Comparison of ENCODE assay signal across 32 cellular contexts in the genomic region with DNA sequence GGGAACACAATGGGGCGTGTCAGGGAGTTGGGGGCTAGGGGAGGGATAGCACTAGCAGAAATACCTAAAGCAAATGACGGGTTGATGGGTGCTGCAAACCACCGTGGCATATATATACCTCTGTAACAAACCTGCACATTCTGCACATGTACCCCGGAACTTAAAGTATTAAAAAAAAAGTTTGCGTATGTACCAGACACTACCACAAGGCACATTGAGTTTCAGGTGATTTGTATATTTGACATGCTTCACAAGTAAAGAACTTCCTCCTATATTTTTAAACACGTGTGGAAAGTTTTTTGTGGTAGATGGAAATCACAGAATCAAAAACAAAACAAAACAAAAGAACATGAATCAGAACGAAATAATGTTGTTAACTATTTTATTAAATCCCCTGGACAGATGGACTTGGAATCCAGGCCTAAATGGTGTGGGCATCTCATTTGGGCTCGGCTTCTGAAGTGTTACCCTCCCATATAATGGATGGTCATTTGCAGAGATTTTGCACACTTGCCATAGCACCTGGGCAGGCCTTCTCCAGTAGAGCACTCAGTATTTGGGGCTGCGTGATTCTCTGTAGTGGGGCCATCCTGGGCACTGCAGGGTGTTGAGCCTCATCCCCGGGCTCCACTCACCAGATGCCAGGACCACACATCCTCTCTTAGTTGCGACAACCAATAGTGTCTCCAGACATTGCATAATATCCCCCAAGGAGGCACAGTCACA. TPM values are rescaled to one million over a fixed set of nuclear protein-coding genes. Genes with fewer than 3 reads are reported as not detected.
DNase-seq lines count a peak whose midpoint lies in the region; ATAC-seq, FAIRE-seq and TF ChIP-seq lines count a peak whose summit lies in the region.
"Had no signal": no experiment of that assay in that cellular context is flagged by ENCODE, and none has a peak within 500 bp of the region (broad histone marks: within the 10 kb centered on the region; RNA-seq: fewer than 3 reads in every experiment).

No MANE protein-coding gene starts in this region.

- TF ChIP-seq RAD21 in SK-N-SH (IDR thresholded peaks at IDR 0.05; ENCODE audit: low read length), result no peak

- no peak overlapping the region for H3K27ac Mint-ChIP-seq in central memory CD8-positive, alpha-beta T cell (ENCODE audit: low read depth)
- H3K27ac Mint-ChIP-seq: activated CD8-positive, alpha-beta T cell treated with anti-CD3 and anti-CD28 coated beads for 36 hours; CD4-positive, alpha-beta memory T cell; dendritic cell treated with granulocyte-macrophage colony-stimulating factor and Interleukin-4, amounts not matched to agents 40 ng/mL and 50 ng/mL, for 4 days; immature natural killer cell; neural progenitor cell had no signal

- H3K9me2 ChIP-seq in SK-N-SH, result no peaks in the 10 kb centered on the region

- peak; percentile 89 for ATAC-seq in HG02610 (IDR thresholded peaks at IDR 0.05; ENCODE audit: unreplicated experiment)
- peak; percentile 79 for ATAC-seq in HG03175 (IDR thresholded peaks at IDR 0.05; ENCODE audit: unreplicated experiment)
- peak; percentile 24 for ATAC-seq in central memory CD8-positive, alpha-beta T cell (replicated peaks; ENCODE audit: extremely low read depth, poor library complexity, severe bottlenecking)
- ATAC-seq: activated CD8-positive, alpha-beta T cell treated with anti-CD3 and anti-CD28 coated beads for 36 hours; heart right ventricle; left lung; psoas muscle; stimulated activated naive CD8-positive, alpha-beta T cell treated with anti-CD3 and anti-CD28 coated beads, Interleukin-15, amount 100 ng/mL, for 72 hours had no signal

- H3K36me3 ChIP-seq in SK-N-SH (replicated peaks in 1 of 2; ENCODE audit: control insufficient read depth in 1 of 2, insufficient read depth in 2 of 2, low read length in 1 of 2), result no peaks in the 10 kb centered on the region
- no peaks in the 10 kb centered on the region for H3K36me3 ChIP-seq in spleen
- H3K36me3 ChIP-seq: heart right ventricle, left lung, neural progenitor cell, transverse colon had no signal

- no peak for TF ChIP-seq EP300 in SK-N-SH (IDR thresholded peaks at IDR 0.05; ENCODE audit: borderline replicate concordance in 1 of 2, low read depth in 1 of 2, low read length in 1 of 2)

- H4K20me1 ChIP-seq in SK-N-SH (ENCODE audit: insufficient read depth), result no peaks in the 10 kb centered on the region

- no peak overlapping the region for H3K9ac ChIP-seq in SK-N-SH
- H3K9ac ChIP-seq: neural progenitor cell had no signal

- no peaks in the 10 kb centered on the region for H3K27me3 ChIP-seq in dorsolateral prefrontal cortex
- H3K27me3 ChIP-seq in SK-N-SH (ENCODE audit: insufficient read depth), result no peaks in the 10 kb centered on the region
- H3K27me3 ChIP-seq in spleen (replicated peaks in 1 of 7), result no peaks in the 10 kb centered on the region
- H3K27me3 ChIP-seq: heart right ventricle, left lung, neural progenitor cell, transverse colon had no signal

- H3K9me3 ChIP-seq in SK-N-SH, result no peaks in the 10 kb centered on the region
- H3K9me3 ChIP-seq in spleen, result no peaks in the 10 kb centered on the region
- H3K9me3 ChIP-seq: heart right ventricle, left lung, psoas muscle, transverse colon had no signal

- H3K4me3 Mint-ChIP-seq in central memory CD8-positive, alpha-beta T cell, result no peak overlapping the region
- H3K4me3 Mint-ChIP-seq: activated CD8-positive, alpha-beta T cell treated with anti-CD3 and anti-CD28 coated beads for 36 hours; CD4-positive, alpha-beta memory T cell; dendritic cell treated with granulocyte-macrophage colony-stimulating factor and Interleukin-4, amounts not matched to agents 40 ng/mL and 50 ng/mL, for 4 days; immature natural killer cell; neural progenitor cell; stimulated activated naive CD8-positive, alpha-beta T cell treated with anti-CD3 and anti-CD28 coated beads, Interleukin-15, amount 100 ng/mL, for 72 hours had no signal

- H3K4me2 ChIP-seq in SK-N-SH, result no peak overlapping the region
- H3K4me2 ChIP-seq: neural progenitor cell had no signal

- H3F3A ChIP-seq in SK-N-SH (replicated peaks; ENCODE audit: insufficient read depth), result no peaks in the 10 kb centered on the region

- H3K9me3 Mint-ChIP-seq in central memory CD8-positive, alpha-beta T cell, result no peaks in the 10 kb centered on the region
- H3K9me3 Mint-ChIP-seq: activated CD8-positive, alpha-beta T cell treated with anti-CD3 and anti-CD28 coated beads for 36 hours; CD4-positive, alpha-beta memory T cell; dendritic cell treated with granulocyte-macrophage colony-stimulating factor and Interleukin-4, amounts not matched to agents 40 ng/mL and 50 ng/mL, for 4 days; immature natural killer cell; neural progenitor cell had no signal

- no peak for TF ChIP-seq POLR2A in spleen (IDR thresholded peaks at IDR 0.05)

- no peak for DNase-seq in GM19239 (ENCODE audit: insufficient read length, low spot score)
- DNase-seq in central memory CD8-positive, alpha-beta T cell (ENCODE audit: low spot score in 2 of 2), result no peak
- DNase-seq in GF-D8 (lab: John Stamatoyannopoulos, UW), result no peak
- DNase-seq in dorsolateral prefrontal cortex, result no peak
- no peak for DNase-seq in SK-N-SH
- no peak for DNase-seq in spleen
- DNase-seq: activated CD4-positive, CD25-positive, alpha-beta regulatory T cell; activated CD8-positive, alpha-beta T cell treated with anti-CD3 and anti-CD28 coated beads for 36 hours; activated gamma-delta T cell treated with Interleukin-2 at 50 U/mL for 16 hours; amniotic stem cell; CD4-positive, alpha-beta memory T cell; DMS53; H7; heart right ventricle; immature natural killer cell; IMR-90; left lung; NCI-H1105 treated with DMSO at 0.1 percent for 48 hours; NCI-H510A; NK-92 treated with Interleukin-12 subunit alpha and Interleukin-12 subunit beta, amount 100 ng/mL, for 24 hours; psoas muscle; stimulated activated naive CD8-positive, alpha-beta T cell treated with anti-CD3 and anti-CD28 coated beads, Interleukin-15, amount 100 ng/mL, for 72 hours; T-helper 9 cell; transverse colon had no signal

- intact Hi-C loops in dorsolateral prefrontal cortex (cut with DNase I), result no loop called here
- intact Hi-C loops in spleen (cut with DNase I; ENCODE audit: low total_unique reads), result no loop called here

- no peaks in the 10 kb centered on the region for H3K27me3 Mint-ChIP-seq in central memory CD8-positive, alpha-beta T cell
- H3K27me3 Mint-ChIP-seq: activated CD8-positive, alpha-beta T cell treated with anti-CD3 and anti-CD28 coated beads for 36 hours; CD4-positive, alpha-beta memory T cell; dendritic cell treated with granulocyte-macrophage colony-stimulating factor and Interleukin-4, amounts not matched to agents 40 ng/mL and 50 ng/mL, for 4 days; stimulated activated naive CD8-positive, alpha-beta T cell treated with anti-CD3 and anti-CD28 coated beads, Interleukin-15, amount 100 ng/mL, for 72 hours had no signal

- FAIRE-seq in GM19239 (lab: Jason Lieb, UNC), result peak; percentile 63
- FAIRE-seq: endothelial cell of umbilical vein had no signal

- H3K36me3 Mint-ChIP-seq in central memory CD8-positive, alpha-beta T cell (ENCODE audit: insufficient read depth), result no peaks in the 10 kb centered on the region
- H3K36me3 Mint-ChIP-seq: CD4-positive, alpha-beta memory T cell; immature natural killer cell; neural progenitor cell had no signal

- no CpG with 5 or more reads among the region's 11 CpGs for WGBS in SK-N-SH (ENCODE audit: low lambda C conversion rate)
- WGBS in spleen, 5 donors, result 57 to 69% (median 66%) methylated on average over 10 to 11 of the region's 11 CpGs; no CpG with 5 or more reads in 2 of the 5 donors

- TF ChIP-seq CTCF in dorsolateral prefrontal cortex (IDR thresholded peaks at IDR 0.05 in 54 of 56, conservative IDR thresholded peaks at IDR 0.05 in 2 of 56; ENCODE audit: low read depth in 1 of 56, partially characterized antibody in 56 of 56) (no peak), SK-N-SH (IDR thresholded peaks at IDR 0.05) (no peak), spleen (IDR thresholded peaks at IDR 0.05 in 8 of 11, conservative IDR thresholded peaks at IDR 0.05 in 3 of 11) (no peak)

- no peaks in the 10 kb centered on the region for H3K4me1 Mint-ChIP-seq in central memory CD8-positive, alpha-beta T cell
- H3K4me1 Mint-ChIP-seq: CD4-positive, alpha-beta memory T cell; immature natural killer cell; neural progenitor cell; stimulated activated naive CD8-positive, alpha-beta T cell treated with anti-CD3 and anti-CD28 coated beads, Interleukin-15, amount 100 ng/mL, for 72 hours had no signal

- H3K4me1 ChIP-seq in SK-N-SH (ENCODE audit: control insufficient read depth in 1 of 2, insufficient read depth in 2 of 2, low read depth in 1 of 2, low read length in 1 of 2), result no peaks in the 10 kb centered on the region
- H3K4me1 ChIP-seq in spleen, result no peaks in the 10 kb centered on the region
- H3K4me1 ChIP-seq: heart right ventricle, left lung, neural progenitor cell, psoas muscle, transverse colon had no signal

- POLR2A ChIA-PET in SK-N-SH (lab: Yijun Ruan, JAX), result no interaction called here

- no peak overlapping the region for H3K4me3 ChIP-seq in dorsolateral prefrontal cortex
- no peak overlapping the region for H3K4me3 ChIP-seq in SK-N-SH (ENCODE audit: low read depth in 2 of 2, low read length in 1 of 2)
- H3K4me3 ChIP-seq in spleen, result no peak overlapping the region
- H3K4me3 ChIP-seq: heart right ventricle, left lung, neural progenitor cell, psoas muscle, skin epidermis, transverse colon had no signal

- H3K27ac ChIP-seq in dorsolateral prefrontal cortex (no peak overlapping the region), SK-N-SH (ENCODE audit: low read depth in 2 of 2, low read length in 1 of 2) (no peak overlapping the region), spleen (peak overlapping the region in 2 of 8 donors; percentile 64 to 75)
- H3K27ac ChIP-seq: heart right ventricle, HL-60, left lung, neural progenitor cell, psoas muscle, skin epidermis, transverse colon had no signal

- H3K79me2 ChIP-seq in SK-N-SH (ENCODE audit: insufficient read depth), result no peaks in the 10 kb centered on the region

- CTCF ChIA-PET in SK-N-SH (lab: Yijun Ruan, JAX), result no interaction called here

- no peak overlapping the region for H2AFZ ChIP-seq in SK-N-SH (ENCODE audit: low read depth)
- H2AFZ ChIP-seq: neural progenitor cell had no signal

TF ChIP-seq in SK-N-SH, 30 proteins besides CTCF, POLR2A, EP300 and RAD21 (continues in another document):
- no peak for TF ChIP-seq GABPA (IDR thresholded peaks at IDR 0.05; ENCODE audit: low read depth)
- TF ChIP-seq RCOR1 (IDR thresholded peaks at IDR 0.05; ENCODE audit: low read length), result no peak
- TF ChIP-seq SIN3A (IDR thresholded peaks at IDR 0.05; ENCODE audit: borderline replicate concordance, low read depth, low read length), result no peak

RNA-seq across cellular contexts. Expression of gene RPS4Y2, which starts 29.6 kb away (rescaled TPM):
- total RNA-seq in dorsolateral prefrontal cortex (not detected), spleen (not detected)
- polyA plus RNA-seq in SK-N-SH (2012; rRNA removed) (not detected in 2 replicates), spleen (under 1 TPM in 2 of 3 donors, not detected in 1; 0.16 to 0.85 TPM)
- polyA plus RNA-seq in SK-N-SH (2012; cell fraction: cytosol; rRNA removed), result not detected in 2 replicates
- not detected in 2 replicates for polyA plus RNA-seq in SK-N-SH (2012; cell fraction: nucleus; rRNA removed)
- total RNA-seq: activated CD8-positive, alpha-beta T cell treated with anti-CD3 and anti-CD28 coated beads for 36 hours; CD4-positive, alpha-beta memory T cell; endothelial cell of umbilical vein; H7; heart right ventricle; IMR-90; left lung; mucosa of gallbladder; psoas muscle; transverse colon had no signal
- polyA plus RNA-seq: CD4-positive, alpha-beta memory T cell; endothelial cell of umbilical vein; heart right ventricle; immature natural killer cell; IMR-90; psoas muscle had no signal

Comparison
In these comparisons a context has a peak if more than half of its experiments do, and no peak if none do; other contexts are left out.
1. ATAC-seq: peak in every context shown above with its lines; median percentile 89 in HG02610; 79 in HG03175; 24 in central memory CD8-positive, alpha-beta T cell.